ENCODE assay signal across 8 cellular contexts in genomic region chr6:167825759-167826229, GRCh38. TPM values are rescaled to one million over a fixed set of nuclear protein-coding genes. Genes with fewer than 3 reads are reported as not detected.
DNase-seq lines count a peak whose midpoint lies in the region; ATAC-seq, FAIRE-seq and TF ChIP-seq lines count a peak whose summit lies in the region.

No MANE protein-coding gene starts in this region.

- peaks cover 13% of the 10 kb centered on the region for H3K79me2 ChIP-seq in fibroblast of lung (ENCODE audit: control insufficient read depth, insufficient read depth, low read length)

- H3K27ac Mint-ChIP-seq in activated CD8-positive, alpha-beta memory T cell treated with anti-CD3 and anti-CD28 coated beads, Interleukin-2, amount 10 ng/mL, durations not matched to agents 7 days and 5 days = peak overlapping the region; percentile 64
- H3K27ac Mint-ChIP-seq in natural killer cell = peak overlapping the region in 1 of 2 donors; percentile 52

- H3K36me3 ChIP-seq in fibroblast of lung (ENCODE audit: control insufficient read depth, insufficient read depth, low read length) = no peaks in the 10 kb centered on the region

- peak overlapping the region; percentile 96 for H2AFZ ChIP-seq in fibroblast of lung (ENCODE audit: low read length)

- no peaks in the 10 kb centered on the region for H3K9me3 Mint-ChIP-seq in activated CD8-positive, alpha-beta memory T cell treated with anti-CD3 and anti-CD28 coated beads, Interleukin-2, amount 10 ng/mL, durations not matched to agents 7 days and 5 days (ENCODE audit: low read depth)
- H3K9me3 Mint-ChIP-seq in natural killer cell = no peaks in the 10 kb centered on the region

- TF ChIP-seq CTCF in fibroblast of lung (conservative IDR thresholded peaks at IDR 0.05 in 1 of 2, IDR thresholded peaks at IDR 0.05 in 1 of 2; ENCODE audit: low read depth in 1 of 2, low read length in 2 of 2) = no peak
- no peak for TF ChIP-seq CTCF in natural killer cell (IDR thresholded peaks at IDR 0.05)

- peaks cover 5% of the 10 kb centered on the region for H3K36me3 Mint-ChIP-seq in activated CD8-positive, alpha-beta memory T cell treated with anti-CD3 and anti-CD28 coated beads, Interleukin-2, amount 10 ng/mL, durations not matched to agents 7 days and 5 days
- H3K36me3 Mint-ChIP-seq in natural killer cell = no peaks in the 10 kb centered on the region

- H3K27me3 ChIP-seq in fibroblast of lung (ENCODE audit: control insufficient read depth, insufficient read depth, low read length) = no peaks in the 10 kb centered on the region

- H3K4me3 Mint-ChIP-seq in activated CD8-positive, alpha-beta memory T cell treated with anti-CD3 and anti-CD28 coated beads, Interleukin-2, amount 10 ng/mL, durations not matched to agents 7 days and 5 days = peak overlapping the region; percentile 81
- peak overlapping the region; percentile 84 for H3K4me3 Mint-ChIP-seq in natural killer cell

- CTCF ChIA-PET in activated CD8-positive, alpha-beta memory T cell treated with anti-CD3 and anti-CD28 coated beads, Interleukin-2, amount 10 ng/mL, durations not matched to agents 7 days and 5 days (lab: Charles Lee) = no interaction called here

- FAIRE-seq in H54 (lab: Jason Lieb, UNC) (no peak), urothelium cell line (lab: Jason Lieb, UNC) (no peak)

- H3K27me3 Mint-ChIP-seq in activated CD8-positive, alpha-beta memory T cell treated with anti-CD3 and anti-CD28 coated beads, Interleukin-2, amount 10 ng/mL, durations not matched to agents 7 days and 5 days = peaks cover 65% of the 10 kb centered on the region
- peaks cover 40 to 46% of the 10 kb centered on the region in 2 donors for H3K27me3 Mint-ChIP-seq in natural killer cell (ENCODE audit: low read depth in 2 of 2)

- no peak overlapping the region for H3K27ac ChIP-seq in fibroblast of lung (ENCODE audit: insufficient read depth, low read length)

- no peaks in the 10 kb centered on the region for H3K9me3 ChIP-seq in fibroblast of lung (ENCODE audit: control insufficient read depth, insufficient read depth, low read depth, low read length)

- H3K4me1 Mint-ChIP-seq in activated CD8-positive, alpha-beta memory T cell treated with anti-CD3 and anti-CD28 coated beads, Interleukin-2, amount 10 ng/mL, durations not matched to agents 7 days and 5 days = peaks cover 30% of the 10 kb centered on the region
- peaks cover 8 to 21% of the 10 kb centered on the region in 2 donors for H3K4me1 Mint-ChIP-seq in natural killer cell

- no peak for ATAC-seq in activated CD8-positive, alpha-beta memory T cell treated with anti-CD3 and anti-CD28 coated beads, Interleukin-2, amount 10 ng/mL, durations not matched to agents 7 days and 5 days
- ATAC-seq in natural killer cell = no peak

- H3K4me2 ChIP-seq in fibroblast of lung (ENCODE audit: extremely low read depth, insufficient read depth, low read length) = peak overlapping the region; percentile 79

- no peak for TF ChIP-seq POLR2A in H54 (IDR thresholded peaks at IDR 0.05; ENCODE audit: low read depth, low read length)

- intact Hi-C loops in natural killer cell (cut with micrococcal nuclease) = no loop called here

- peak overlapping the region; percentile 70 for H3K9ac ChIP-seq in fibroblast of lung (ENCODE audit: insufficient read depth, low read length)

- DNase-seq in HuH-7 (ENCODE audit: low spot score) (peak; percentile 95), fibroblast of lung (ENCODE audit: low read depth in 2 of 2) (peak in 1 of 2 donors; percentile 28), natural killer cell (no peak), H54 (ENCODE audit: insufficient read length, low spot score) (no peak), COR-L47 (lab: John Stamatoyannopoulos, UW) (no peak), urothelium cell line (ENCODE audit: low spot score) (no peak)
- no peak for DNase-seq in activated CD8-positive, alpha-beta memory T cell treated with anti-CD3 and anti-CD28 coated beads, Interleukin-2, amount 10 ng/mL, durations not matched to agents 7 days and 5 days

- H4K20me1 ChIP-seq in fibroblast of lung (ENCODE audit: control insufficient read depth, extremely low read depth, insufficient read depth, low read length) = no peaks in the 10 kb centered on the region

- peaks cover 6% of the 10 kb centered on the region for H3K4me1 ChIP-seq in fibroblast of lung (ENCODE audit: control insufficient read depth, extremely low read depth, insufficient read depth, low read length)

- H3K4me3 ChIP-seq in GM08714 (ENCODE audit: low read length) = peak overlapping the region; percentile 77
- peak overlapping the region; percentile 71 to 90 (median 84) for H3K4me3 ChIP-seq in fibroblast of lung (replicated peaks in 1 of 4; ENCODE audit: control extremely low read depth in 1 of 4, insufficient read depth in 1 of 4, low read depth in 3 of 4, low read length in 4 of 4)

RNA-seq across cellular contexts. Expression of gene AFDN, which starts 0.9 kb away (rescaled TPM):
- 10 to 100 TPM; 38.7 to 94.6 TPM for total RNA-seq in activated CD8-positive, alpha-beta memory T cell treated with anti-CD3 and anti-CD28 coated beads, Interleukin-2, amount 10 ng/mL, durations not matched to agents 7 days and 5 days
- 40.1 and 57.1 TPM in 2 replicates for total RNA-seq in fibroblast of lung
- 20.5 and 21.0 TPM in 2 replicates for polyA plus RNA-seq in fibroblast of lung
- 16.8 and 19.7 TPM in 2 replicates for polyA plus RNA-seq in fibroblast of lung (2012)
- 18.1 and 38.6 TPM in 2 replicates for polyA minus RNA-seq in fibroblast of lung (ENCODE audit: low replicate concordance)
- total RNA-seq in natural killer cell = 1 to 10 TPM; 6.3 to 9.3 (median 7.9) TPM
